1 cellular context compared by ENCODE assay signal in genomic region chr19:44749994-44750393, GRCh38.
TF ChIP-seq lines count a peak whose summit lies in the region.

No MANE protein-coding gene starts in this region.

TF ChIP-seq in GM12878, 131 proteins besides CTCF, POLR2A, EP300 and RAD21:
- TF ChIP-seq POLR2AphosphoS5 (IDR thresholded peaks at IDR 0.05; ENCODE audit: low read length) (peak; percentile 56), HDGF (IDR thresholded peaks at IDR 0.05) (peak; percentile 55; the same call in 1 of the 2 replicates), ZSCAN29 (IDR thresholded peaks at IDR 0.05) (no peak), ZBED1 (IDR thresholded peaks at IDR 0.05; ENCODE audit: borderline replicate concordance) (no peak), PBX3 (IDR thresholded peaks at IDR 0.05; ENCODE audit: insufficient replicate concordance, low read depth, low read length) (peak; percentile 37), RBBP5 (conservative IDR thresholded peaks at IDR 0.05) (no peak), MLLT1 (IDR thresholded peaks at IDR 0.05) (0 out of 2 replicates have a peak, but pooled peaks have one; percentile 54), PKNOX1 (IDR thresholded peaks at IDR 0.05) (peak; percentile 48; the same call in 1 of the 2 replicates), RB1 (IDR thresholded peaks at IDR 0.05; ENCODE audit: borderline replicate concordance) (no peak), RAD51 (IDR thresholded peaks at IDR 0.05) (no peak), CBX3 (IDR thresholded peaks at IDR 0.05; ENCODE audit: borderline replicate concordance, low read depth) (no peak), ZNF217 (IDR thresholded peaks at IDR 0.05) (0 out of 2 replicates have a peak, but pooled peaks have one; percentile 19), CHD4 (IDR thresholded peaks at IDR 0.05) (no peak), POLR2AphosphoS2 (IDR thresholded peaks at IDR 0.05; ENCODE audit: low read depth, low read length) (no peak)
